Comparison of ENCODE assay signal across 24 cellular contexts in the genomic region with DNA sequence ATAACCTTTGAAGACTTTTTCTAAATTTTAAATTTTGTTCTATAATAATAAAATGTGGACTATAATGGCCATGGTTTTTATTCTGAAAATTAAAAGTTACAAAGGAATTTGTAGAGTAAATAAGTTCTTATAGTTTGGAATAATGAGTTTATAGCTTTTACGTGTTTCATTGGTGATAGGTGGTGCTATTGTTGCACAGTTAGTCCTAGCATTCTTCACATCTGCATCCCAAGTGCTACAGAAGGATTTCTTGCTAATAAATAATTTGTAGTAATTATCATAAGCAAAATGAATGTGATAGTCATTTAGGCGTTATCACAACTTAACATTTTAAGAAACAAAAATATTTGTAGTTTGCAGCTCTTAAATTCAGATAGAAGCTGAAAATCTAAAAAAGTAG.
DNase-seq lines count a peak whose midpoint lies in the region; ATAC-seq, FAIRE-seq and TF ChIP-seq lines count a peak whose summit lies in the region.
"Had no signal": no experiment of that assay in that cellular context is flagged by ENCODE, and none has a peak within 500 bp of the region (broad histone marks: within the 10 kb centered on the region; RNA-seq: fewer than 3 reads in every experiment).

No MANE protein-coding gene starts in this region.

- TF ChIP-seq RAD21 in GM12878 (IDR thresholded peaks at IDR 0.05; ENCODE audit: insufficient read depth, low read depth, low read length): no peak

- no peak overlapping the region for H3K27ac ChIP-seq in C4-2B
- no peak overlapping the region for H3K27ac ChIP-seq in GM12878 (ENCODE audit: control insufficient read depth, insufficient read depth)
- H3K27ac ChIP-seq: BLaER1 treated with 17β-estradiol and CSF1 and Interleukin-3, amounts not matched to agents 10 nM and 100 nM; coronary artery; HL-60; transverse colon had no signal

- H3K36me3 Mint-ChIP-seq in glutamatergic neuron (ENCODE audit: unreplicated experiment): peaks cover 2% of the 10 kb centered on the region

- H3K4me2 ChIP-seq in Loucy (ENCODE audit: low read depth, low read length, poor library complexity, severe bottlenecking): no peak overlapping the region
- no peak overlapping the region for H3K4me2 ChIP-seq in GM12878 (ENCODE audit: control insufficient read depth, insufficient read depth)
- H3K4me2 ChIP-seq: BLaER1 treated with 17β-estradiol and CSF1 and Interleukin-3, amounts not matched to agents 10 nM and 100 nM; GM23338 had no signal

- no peak for FAIRE-seq in GM12878 (lab: Jason Lieb, UNC)
- FAIRE-seq: endothelial cell of umbilical vein, islet of Langerhans had no signal

- TF ChIP-seq CTCF in C4-2B (conservative IDR thresholded peaks at IDR 0.05) (peak; percentile 32), Loucy (conservative IDR thresholded peaks at IDR 0.05; ENCODE audit: low read length) (peak; percentile 52), GM12878 (IDR thresholded peaks at IDR 0.05 in 2 of 3, conservative IDR thresholded peaks at IDR 0.05 in 1 of 3; ENCODE audit: control insufficient read depth in 2 of 3, extremely low read depth in 1 of 3, insufficient read depth in 1 of 3, low read depth in 3 of 3, low read length in 3 of 3) (no peak; a peak in 1 of 6 replicates), glutamatergic neuron (IDR thresholded peaks at IDR 0.05; ENCODE audit: partially characterized antibody, unreplicated experiment) (no peak)

- no TSS peak for BruUV-seq in GM12878 (replicated peaks; lab: Mats Ljungman, UMichigan)

- 78% methylated on average over 2 of the region's 2 CpGs for WGBS in GM12878 (ENCODE audit: insufficient coverage, insufficient replicate concordance, low lambda C conversion rate, missing lambda C conversion rate)

- no peak overlapping the region for H3K4me3 Mint-ChIP-seq in glutamatergic neuron (ENCODE audit: unreplicated experiment)
- H3K4me3 Mint-ChIP-seq: GM23338; naive thymus-derived CD8-positive, alpha-beta T cell; stimulated activated memory B cell treated with anti-CD40 and anti-IgM and Interleukin-4, amounts not matched to agents 10 μg/mL and 1 μg/mL and 100 μg/mL, for 72 hours had no signal

- no peaks in the 10 kb centered on the region for H3K27me3 Mint-ChIP-seq in glutamatergic neuron (ENCODE audit: unreplicated experiment)
- H3K27me3 Mint-ChIP-seq: naive thymus-derived CD8-positive, alpha-beta T cell; stimulated activated memory B cell treated with anti-CD40 and anti-IgM and Interleukin-4, amounts not matched to agents 10 μg/mL and 1 μg/mL and 100 μg/mL, for 72 hours had no signal

- ATAC-seq in GM12878 (no peak), GM21367 (IDR thresholded peaks at IDR 0.05; ENCODE audit: unreplicated experiment) (no peak)
- ATAC-seq: GM23338; naive thymus-derived CD8-positive, alpha-beta T cell; stimulated activated memory B cell treated with anti-CD40 and anti-IgM and Interleukin-4, amounts not matched to agents 10 μg/mL and 1 μg/mL and 100 μg/mL, for 72 hours had no signal

- no peaks in the 10 kb centered on the region for H3K9me2 ChIP-seq in Loucy (replicated peaks; ENCODE audit: low read depth, low read length)

- TF ChIP-seq EP300 in GM12878 (IDR thresholded peaks at IDR 0.05; ENCODE audit: borderline replicate concordance in 1 of 2, control insufficient read depth in 1 of 2, low read depth in 2 of 2, low read length in 2 of 2): no peak

- no peak overlapping the region for H3K4me3 ChIP-seq in Loucy (ENCODE audit: low read length, poor library complexity, severe bottlenecking)
- no peak overlapping the region for H3K4me3 ChIP-seq in GM12878
- no peak overlapping the region for H3K4me3 ChIP-seq in HAP-1
- H3K4me3 ChIP-seq: BLaER1 treated with 17β-estradiol and CSF1 and Interleukin-3, amounts not matched to agents 10 nM and 100 nM; coronary artery; GM23338; transverse colon had no signal

- no peaks in the 10 kb centered on the region for H3K9me3 Mint-ChIP-seq in glutamatergic neuron (ENCODE audit: unreplicated experiment)

- RAD21 ChIA-PET in GM12878 (lab: Charles Lee; ENCODE audit: unreplicated experiment): interaction anchor here (1.2 to 1.5 kb wide), 2 partner anchors 12 to 226 kb away, joined by 3 to 4 read pairs; no protein-coding TSS in a partner anchor

- H4K20me1 ChIP-seq in Loucy (ENCODE audit: insufficient read depth, low read length, poor library complexity, severe bottlenecking) (no peaks in the 10 kb centered on the region), GM12878 (ENCODE audit: control insufficient read depth, insufficient read depth) (no peaks in the 10 kb centered on the region)
- H4K20me1 ChIP-seq: BLaER1 treated with 17β-estradiol and CSF1 and Interleukin-3, amounts not matched to agents 10 nM and 100 nM had no signal

- H3K4me1 ChIP-seq in Loucy (ENCODE audit: insufficient read depth, low read length, poor library complexity, severe bottlenecking) (no peaks in the 10 kb centered on the region), GM12878 (ENCODE audit: control insufficient read depth, insufficient read depth, low read length) (0 out of 2 replicates have a peak, but pooled peaks cover 2% of the 10 kb centered on the region), HAP-1 (peaks cover 12% of the 10 kb centered on the region)

- no peak overlapping the region for H3K9ac ChIP-seq in Loucy (ENCODE audit: low read depth, low read length, poor library complexity, severe bottlenecking)
- H3K9ac ChIP-seq in GM12878 (ENCODE audit: control insufficient read depth, insufficient read depth, low read length): no peak overlapping the region
- H3K9ac ChIP-seq: BLaER1 treated with 17β-estradiol and CSF1 and Interleukin-3, amounts not matched to agents 10 nM and 100 nM had no signal

- TF ChIP-seq POLR2A in GM12878 (IDR thresholded peaks at IDR 0.05; ENCODE audit: low read depth, low read length): no peak

- in situ Hi-C loops in GM12878 (cut with MboI) (no loop called here), HAP-1 (cut with MboI; ENCODE audit: low sequenced_read_pairs) (loop anchor here (25.0 kb wide), 1 partner anchor 217 kb away; no protein-coding TSS in a partner anchor)

- H3K27me3 ChIP-seq in Loucy (ENCODE audit: insufficient read depth, low read length, poor library complexity, severe bottlenecking) (no peaks in the 10 kb centered on the region), GM12878 (replicated peaks in 1 of 2; ENCODE audit: control insufficient read depth in 2 of 2, insufficient read depth in 2 of 2, low read length in 1 of 2) (no peaks in the 10 kb centered on the region), HAP-1 (ENCODE audit: low read depth) (no peaks in the 10 kb centered on the region)
- H3K27me3 ChIP-seq: BLaER1 treated with 17β-estradiol and CSF1 and Interleukin-3, amounts not matched to agents 10 nM and 100 nM; transverse colon had no signal

- peaks cover 3% of the 10 kb centered on the region for H3K4me1 Mint-ChIP-seq in glutamatergic neuron (ENCODE audit: low read depth, unreplicated experiment)

- CTCF ChIA-PET in GM12878 (lab: Yijun Ruan, JAX): interaction anchor here (4.1 kb wide), 1 partner anchor 25 kb away, joined by 14 read pairs; no protein-coding TSS in a partner anchor

- DNase-seq in GM12878 (ENCODE audit: low read depth, low spot score) (no peak), medulla oblongata (ENCODE audit: extremely low spot score) (peak; percentile 72), glutamatergic neuron (no peak), dedifferentiated amniotic fluid mesenchymal stem cell (ENCODE audit: extremely low spot score) (no peak), HAP-1 (ENCODE audit: low spot score in 2 of 2) (no peak)
- DNase-seq: activated CD4-positive, alpha-beta T cell treated with anti-CD3 and anti-CD28 coated beads for 48 hours; activated CD8-positive, alpha-beta memory T cell treated with anti-CD3 and anti-CD28 coated beads, Interleukin-2, amount 50 U/mL, for 4 hours; DMS 273 treated with DMSO at 0.1 percent for 48 hours; KBM-7; naive thymus-derived CD8-positive, alpha-beta T cell; NCI-H2227 treated with DMSO at 0.1 percent for 48 hours; NK-92 treated with Interleukin-12 subunit alpha and Interleukin-12 subunit beta, amount 100 ng/mL, for 24 hours; SHP77 treated with DMSO at 0.1 percent for 48 hours; transverse colon had no signal

- H3K79me2 ChIP-seq in Loucy (ENCODE audit: insufficient read depth, low read length) (no peaks in the 10 kb centered on the region), GM12878 (ENCODE audit: control insufficient read depth, insufficient read depth, low read length) (no peaks in the 10 kb centered on the region)

- no peak overlapping the region for H3K27ac Mint-ChIP-seq in glutamatergic neuron (ENCODE audit: unreplicated experiment)
- H3K27ac Mint-ChIP-seq: GM23338; naive thymus-derived CD8-positive, alpha-beta T cell; stimulated activated memory B cell treated with anti-CD40 and anti-IgM and Interleukin-4, amounts not matched to agents 10 μg/mL and 1 μg/mL and 100 μg/mL, for 72 hours had no signal

- POLR2A ChIA-PET in GM12878 (lab: Charles Lee): no interaction called here

- intact Hi-C loops in GM12878 (cut with micrococcal nuclease; ENCODE audit: unreplicated experiment): no loop called here

- SMC1A ChIA-PET in GM12878 (lab: Charles Lee; ENCODE audit: uncharacterized antibody, unreplicated experiment): interaction anchor here (1.2 to 1.5 kb wide), 2 partner anchors 25 to 56 kb away, joined by 3 to 4 read pairs; no protein-coding TSS in a partner anchor

- no peak overlapping the region for H2AFZ ChIP-seq in Loucy (ENCODE audit: low read length)
- H2AFZ ChIP-seq in GM12878 (ENCODE audit: control insufficient read depth, low read depth, low read length): no peak overlapping the region
- H2AFZ ChIP-seq: GM23338 had no signal

- H3K36me3 ChIP-seq in Loucy (ENCODE audit: insufficient read depth, low read length) (no peaks in the 10 kb centered on the region), GM12878 (ENCODE audit: control insufficient read depth in 2 of 2, insufficient read depth in 2 of 2, low read length in 1 of 2) (no peaks in the 10 kb centered on the region), HAP-1 (replicated peaks) (no peaks in the 10 kb centered on the region)
- H3K36me3 ChIP-seq: BLaER1 treated with 17β-estradiol and CSF1 and Interleukin-3, amounts not matched to agents 10 nM and 100 nM; transverse colon had no signal

- H3K9me3 ChIP-seq in Loucy (ENCODE audit: insufficient read depth, low read depth, low read length) (peaks cover 3% of the 10 kb centered on the region), GM12878 (replicated peaks; ENCODE audit: control insufficient read depth, insufficient read depth, low read length) (no peaks in the 10 kb centered on the region), HAP-1 (no peaks in the 10 kb centered on the region)

- no peaks in the 10 kb centered on the region; the same call in 1 of the 2 replicates for H3F3A ChIP-seq in Loucy (ENCODE audit: low read depth)

TF ChIP-seq in GM12878, 131 proteins besides CTCF, POLR2A, EP300 and RAD21:
- peak; percentile 43; the same call in 1 of the 2 replicates for TF ChIP-seq NFXL1 (IDR thresholded peaks at IDR 0.05; ENCODE audit: borderline replicate concordance)
- no peak for TF ChIP-seq CREM (IDR thresholded peaks at IDR 0.05; ENCODE audit: low read depth)
- 0 out of 4 replicates have a peak, but pooled peaks of 1 of the 2 experiments have one; percentile 87 for TF ChIP-seq ETV6 (conservative IDR thresholded peaks at IDR 0.05 in 1 of 2, IDR thresholded peaks at IDR 0.05 in 1 of 2; ENCODE audit: borderline replicate concordance in 1 of 2, low read depth in 1 of 2)

Comparison
In these comparisons a context has a peak if more than half of its experiments do, and no peak if none do; other contexts are left out.
1. CTCF ChIP-seq: peak in C4-2B (single experiment) and Loucy (single experiment); none in GM12878 (0 of 3) and glutamatergic neuron (single experiment).